ENCODE assay signal across 1 cellular context in the genomic region with DNA sequence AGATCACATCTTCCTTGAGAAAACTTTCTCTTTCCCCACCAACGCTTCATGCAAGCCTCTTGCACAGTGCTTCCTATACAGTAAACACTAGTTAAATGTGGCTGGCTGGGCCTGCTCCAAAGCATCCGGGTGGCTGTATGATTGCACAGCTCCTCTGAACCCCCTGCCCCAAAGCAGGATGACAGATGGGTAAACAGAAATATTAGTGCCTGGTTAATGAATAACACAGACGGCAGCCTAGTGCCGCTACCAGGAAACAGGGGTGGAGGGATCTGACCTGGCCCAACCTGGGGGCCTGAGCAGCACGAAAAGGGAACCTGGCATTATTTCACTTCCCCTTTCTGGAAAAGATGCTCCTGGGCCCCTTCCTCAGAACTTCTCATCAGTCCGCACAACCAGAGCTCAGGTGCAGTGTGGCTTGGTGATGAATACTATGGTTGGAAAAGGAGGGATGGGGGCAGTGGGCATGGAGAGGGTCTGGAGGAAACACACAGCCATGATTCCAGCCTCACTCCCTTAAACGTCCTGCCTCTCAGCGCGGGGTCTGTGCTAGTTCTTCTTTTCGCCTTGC.
TF ChIP-seq lines count a peak whose summit lies in the region.

No MANE protein-coding gene starts in this region.

TF ChIP-seq in HepG2, 621 proteins besides CTCF, POLR2A, EP300 and RAD21 (continued from another document and continues in another):
- no peak for TF ChIP-seq ZNF407 (CRISPR knock-in tag; IDR thresholded peaks at IDR 0.05; ENCODE audit: not compliant biosample characterization)
- no peak for TF ChIP-seq ZSCAN30 (CRISPR knock-in tag; IDR thresholded peaks at IDR 0.05)
- peak; percentile 81 for TF ChIP-seq BCL6 (CRISPR knock-in tag; IDR thresholded peaks at IDR 0.05)
- no peak for TF ChIP-seq DR1 (CRISPR knock-in tag; IDR thresholded peaks at IDR 0.05)
- TF ChIP-seq ZNF331 (CRISPR knock-in tag; IDR thresholded peaks at IDR 0.05): peak; percentile 72
- no peak for TF ChIP-seq KLF9 (CRISPR knock-in tag; IDR thresholded peaks at IDR 0.05; ENCODE audit: low read depth)
- no peak for TF ChIP-seq ZFP90 (CRISPR knock-in tag; IDR thresholded peaks at IDR 0.05; ENCODE audit: borderline replicate concordance)
- TF ChIP-seq ZNF431 (CRISPR knock-in tag; IDR thresholded peaks at IDR 0.05; ENCODE audit: borderline replicate concordance, low read depth): no peak
- no peak for TF ChIP-seq FOXA1 (IDR thresholded peaks at IDR 0.05)
- TF ChIP-seq FOXA1 (CRISPR knock-in tag; IDR thresholded peaks at IDR 0.05): peak; percentile 78
- TF ChIP-seq, protein P1, sequence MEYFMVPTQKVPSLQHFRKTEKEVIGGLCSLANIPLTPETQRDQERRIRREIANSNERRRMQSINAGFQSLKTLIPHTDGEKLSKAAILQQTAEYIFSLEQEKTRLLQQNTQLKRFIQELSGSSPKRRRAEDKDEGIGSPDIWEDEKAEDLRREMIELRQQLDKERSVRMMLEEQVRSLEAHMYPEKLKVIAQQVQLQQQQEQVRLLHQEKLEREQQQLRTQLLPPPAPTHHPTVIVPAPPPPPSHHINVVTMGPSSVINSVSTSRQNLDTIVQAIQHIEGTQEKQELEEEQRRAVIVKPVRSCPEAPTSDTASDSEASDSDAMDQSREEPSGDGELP (IDR thresholded peaks at IDR 0.05; ENCODE audit: borderline replicate concordance, low read depth): peak; percentile 85
- TF ChIP-seq ZNF317 (CRISPR knock-in tag; IDR thresholded peaks at IDR 0.05): 0 out of 2 replicates have a peak, but pooled peaks have one; percentile 13
- peak; percentile 42; the same call in 1 of the 2 replicates for TF ChIP-seq ZNF3 (CRISPR knock-in tag; IDR thresholded peaks at IDR 0.05)
- TF ChIP-seq ZNF510 (CRISPR knock-in tag; IDR thresholded peaks at IDR 0.05; ENCODE audit: low read depth): peak; percentile 65; the same call in 1 of the 2 replicates
- no peak for TF ChIP-seq IRX3 (CRISPR knock-in tag; IDR thresholded peaks at IDR 0.05; ENCODE audit: borderline replicate concordance, low read depth)
- peak; percentile 62; the same call in 1 of the 2 replicates for TF ChIP-seq PITX1 (CRISPR knock-in tag; IDR thresholded peaks at IDR 0.05)
- TF ChIP-seq IKZF5 (CRISPR knock-in tag; IDR thresholded peaks at IDR 0.05): peak; percentile 76; the same call in 1 of the 2 replicates
- TF ChIP-seq CHD4 (IDR thresholded peaks at IDR 0.05; ENCODE audit: borderline replicate concordance, low read length): no peak
- TF ChIP-seq TBX2 (CRISPR knock-in tag; IDR thresholded peaks at IDR 0.05; ENCODE audit: borderline replicate concordance): peak; percentile 56; the same call in 1 of the 2 replicates
- peak; percentile 97 for TF ChIP-seq ELF3 (CRISPR knock-in tag; IDR thresholded peaks at IDR 0.05)
- no peak for TF ChIP-seq SSRP1 (CRISPR knock-in tag; IDR thresholded peaks at IDR 0.05)
- TF ChIP-seq, protein P2, sequence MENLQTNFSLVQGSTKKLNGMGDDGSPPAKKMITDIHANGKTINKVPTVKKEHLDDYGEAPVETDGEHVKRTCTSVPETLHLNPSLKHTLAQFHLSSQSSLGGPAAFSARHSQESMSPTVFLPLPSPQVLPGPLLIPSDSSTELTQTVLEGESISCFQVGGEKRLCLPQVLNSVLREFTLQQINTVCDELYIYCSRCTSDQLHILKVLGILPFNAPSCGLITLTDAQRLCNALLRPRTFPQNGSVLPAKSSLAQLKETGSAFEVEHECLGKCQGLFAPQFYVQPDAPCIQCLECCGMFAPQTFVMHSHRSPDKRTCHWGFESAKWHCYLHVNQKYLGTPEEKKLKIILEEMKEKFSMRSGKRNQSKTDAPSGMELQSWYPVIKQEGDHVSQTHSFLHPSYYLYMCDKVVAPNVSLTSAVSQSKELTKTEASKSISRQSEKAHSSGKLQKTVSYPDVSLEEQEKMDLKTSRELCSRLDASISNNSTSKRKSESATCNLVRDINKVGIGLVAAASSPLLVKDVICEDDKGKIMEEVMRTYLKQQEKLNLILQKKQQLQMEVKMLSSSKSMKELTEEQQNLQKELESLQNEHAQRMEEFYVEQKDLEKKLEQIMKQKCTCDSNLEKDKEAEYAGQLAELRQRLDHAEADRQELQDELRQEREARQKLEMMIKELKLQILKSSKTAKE (CRISPR knock-in tag; IDR thresholded peaks at IDR 0.05; ENCODE audit: borderline replicate concordance): 0 out of 2 replicates have a peak, but pooled peaks have one; percentile 75
- peak; percentile 99 for TF ChIP-seq MEIS2 (CRISPR knock-in tag; IDR thresholded peaks at IDR 0.05)
- TF ChIP-seq ZNF17 (CRISPR knock-in tag; IDR thresholded peaks at IDR 0.05): no peak
- no peak for TF ChIP-seq ZNF432 (CRISPR knock-in tag; IDR thresholded peaks at IDR 0.05; ENCODE audit: borderline replicate concordance)
- no peak for TF ChIP-seq ISX (CRISPR knock-in tag; conservative IDR thresholded peaks at IDR 0.05)
- no peak for TF ChIP-seq PTBP1 (IDR thresholded peaks at IDR 0.05; ENCODE audit: low read depth, low read length, poor library complexity, severe bottlenecking)
- 0 out of 2 replicates have a peak, but pooled peaks have one; percentile 40 for TF ChIP-seq ZNF343 (CRISPR knock-in tag; IDR thresholded peaks at IDR 0.05)
- no peak for TF ChIP-seq PCBP2 (optimal IDR thresholded peaks at IDR 0.05; ENCODE audit: low read depth, low read length, poor library complexity, severe bottlenecking)
- no peak for TF ChIP-seq KLF11 (CRISPR knock-in tag; IDR thresholded peaks at IDR 0.05)
- TF ChIP-seq U2AF2 (IDR thresholded peaks at IDR 0.05; ENCODE audit: low read depth, low read length): no peak
- TF ChIP-seq, protein P3, sequence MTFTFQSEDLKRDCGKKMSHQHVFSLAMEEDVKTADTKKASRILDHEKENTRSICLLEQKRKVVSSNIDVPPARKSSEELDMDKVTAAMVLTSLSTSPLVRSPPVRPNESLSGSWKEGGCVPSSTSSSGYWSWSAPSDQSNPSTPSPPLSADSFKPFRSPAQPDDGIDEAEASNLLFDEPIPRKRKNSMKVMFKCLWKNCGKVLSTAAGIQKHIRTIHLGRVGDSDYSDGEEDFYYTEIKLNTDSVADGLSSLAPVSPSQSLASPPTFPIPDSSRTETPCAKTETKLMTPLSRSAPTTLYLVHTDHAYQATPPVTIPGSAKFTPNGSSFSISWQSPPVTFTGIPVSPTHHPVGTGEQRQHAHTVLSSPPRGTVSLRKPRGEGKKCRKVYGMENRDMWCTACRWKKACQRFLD (CRISPR knock-in tag; IDR thresholded peaks at IDR 0.05; ENCODE audit: borderline replicate concordance): 0 out of 2 replicates have a peak, but pooled peaks have one; percentile 39
- TF ChIP-seq ZNF382 (CRISPR knock-in tag; IDR thresholded peaks at IDR 0.05; ENCODE audit: borderline replicate concordance): no peak
- TF ChIP-seq ZHX1 (CRISPR knock-in tag; IDR thresholded peaks at IDR 0.05; ENCODE audit: low read depth): no peak
- TF ChIP-seq ARNT2 (CRISPR knock-in tag; IDR thresholded peaks at IDR 0.05; ENCODE audit: low read depth): no peak
- peak; percentile 44; the same call in 1 of the 3 replicates for TF ChIP-seq MXI1 (IDR thresholded peaks at IDR 0.05; ENCODE audit: borderline replicate concordance, low read depth, low read length)
- no peak for TF ChIP-seq HIVEP1 (CRISPR knock-in tag; IDR thresholded peaks at IDR 0.05)
- TF ChIP-seq JDP2 (CRISPR knock-in tag; IDR thresholded peaks at IDR 0.05; ENCODE audit: borderline replicate concordance): no peak
- peak; percentile 89 for TF ChIP-seq FOXO1 (CRISPR knock-in tag; IDR thresholded peaks at IDR 0.05)
- TF ChIP-seq, protein P4, sequence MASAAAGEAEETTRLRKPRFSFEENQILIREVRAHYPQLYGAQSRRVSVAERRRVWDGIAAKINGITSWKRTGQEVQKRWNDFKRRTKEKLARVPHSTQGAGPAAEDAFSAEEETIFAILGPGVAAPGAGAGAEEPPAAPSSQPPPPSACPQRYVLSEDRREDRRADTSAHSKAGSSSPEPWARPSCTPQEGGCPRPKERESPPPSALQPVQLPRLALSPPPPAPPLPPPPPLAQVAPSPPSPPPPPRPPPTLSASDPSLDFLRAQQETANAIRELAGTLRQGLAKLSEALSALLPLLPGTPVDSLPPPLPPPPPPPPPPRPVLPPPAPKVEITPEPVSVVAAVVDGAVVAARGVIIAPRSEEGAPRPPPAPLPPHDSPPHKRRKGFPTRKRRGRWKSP (CRISPR knock-in tag; IDR thresholded peaks at IDR 0.05): 0 out of 2 replicates have a peak, but pooled peaks have one; percentile 66
- peak; percentile 67 for TF ChIP-seq ZFY (CRISPR knock-in tag; IDR thresholded peaks at IDR 0.05)
- peak; percentile 62; the same call in 1 of the 2 replicates for TF ChIP-seq ZNF362 (CRISPR knock-in tag; IDR thresholded peaks at IDR 0.05; ENCODE audit: borderline replicate concordance)
- TF ChIP-seq CENPX (CRISPR knock-in tag; IDR thresholded peaks at IDR 0.05): no peak
- TF ChIP-seq PLRG1 (conservative IDR thresholded peaks at IDR 0.05): no peak
